ENCODE assay signal across 8 cellular contexts in genomic region chr9:91898451-91899433, GRCh38. TPM values are rescaled to one million over a fixed set of nuclear protein-coding genes. Genes with fewer than 3 reads are reported as not detected.
A peak's percentile ranks its signal among the peaks of the same experiment; 100 is the strongest.
DNase-seq lines count a peak whose midpoint lies in the region; TF ChIP-seq lines count a peak whose summit lies in the region.
"Had no signal": no experiment of that assay in that cellular context is flagged by ENCODE, and none has a peak within 500 bp of the region (broad histone marks: within the 10 kb centered on the region; RNA-seq: fewer than 3 reads in every experiment).

No MANE protein-coding gene starts in this region.

- H3K36me3 ChIP-seq in tibial nerve = no peaks in the 10 kb centered on the region

- no peak overlapping the region for H3K4me3 ChIP-seq in tibial nerve

- H3K27me3 ChIP-seq in tibial nerve = peaks cover 0 to 4% of the 10 kb centered on the region in 2 donors

- TF ChIP-seq EP300 in tibial nerve (IDR thresholded peaks at IDR 0.05) = no peak

- H3K9me3 ChIP-seq in tibial nerve = no peaks in the 10 kb centered on the region

- 70 to 75% methylated on average over 15 to 18 of the region's 18 CpGs for WGBS in tibial nerve, 2 donors

- TF ChIP-seq POLR2A in erythroblast (IDR thresholded peaks at IDR 0.05; ENCODE audit: low read length) = no peak
- TF ChIP-seq POLR2A in tibial nerve (IDR thresholded peaks at IDR 0.05) = no peak

- peak; percentile 37 for DNase-seq in HT1080 (ENCODE audit: low read depth)
- peak; percentile 54 for DNase-seq in NCI-H774 (lab: John Stamatoyannopoulos, UW)
- peak; percentile 35 to 38 for DNase-seq in erythroblast (lab: John Stamatoyannopoulos, UW)
- DNase-seq in renal cortical epithelial cell (ENCODE audit: low read depth) = peak; percentile 63
- DNase-seq in tibial nerve (ENCODE audit: low spot score in 2 of 2) = no peak
- no peak for DNase-seq in HuH-7 (ENCODE audit: low spot score)
- no peak for DNase-seq in GM13976 (ENCODE audit: low spot score)
- DNase-seq: activated gamma-delta T cell treated with Interleukin-2 at 50 U/mL for 16 hours had no signal

- H3K27ac ChIP-seq in tibial nerve = no peak overlapping the region

- TF ChIP-seq CTCF in tibial nerve (IDR thresholded peaks at IDR 0.05) = no peak
- TF ChIP-seq CTCF in GM13976 (IDR thresholded peaks at IDR 0.05; ENCODE audit: borderline replicate concordance, control extremely low read depth, extremely low read depth, insufficient read depth, missing control alignments) = no peak

- in situ Hi-C loops in GM13976 (cut with MboI; ENCODE audit: low sequenced_read_pairs, unreplicated experiment) = no loop called here

- H3K4me1 ChIP-seq in tibial nerve = peaks cover 0 to 15% (median 3%) of the 10 kb centered on the region in 4 donors

RNA-seq across cellular contexts. Expression of gene ROR2, which starts 51.3 kb away (rescaled TPM):
- total RNA-seq in HT1080 (2014; rRNA removed; shearing (Covaris generic)) = 0.03 and 0.29 TPM in 2 replicates
- polyA plus RNA-seq in HT1080 (2015; cell fraction: cytosol; rRNA removed) = 0.12 and 0.19 TPM in 2 replicates
- polyA plus RNA-seq in HT1080 (2015; cell fraction: nucleus; rRNA removed) = 0.14 TPM in 1 of 2 replicates, not detected in the other
- 4.4 TPM in 1 of 2 replicates, not detected in the other for total RNA-seq in renal cortical epithelial cell
- 1 to 10 TPM; 1.8 to 4.2 (median 2.7) TPM for total RNA-seq in tibial nerve

Comparison
In these comparisons a context has a peak if more than half of its experiments do, and no peak if none do; other contexts are left out.
1. DNase-seq: peak in HT1080 (single experiment), NCI-H774 (single experiment), erythroblast (2 of 2) and renal cortical epithelial cell (single experiment); none in tibial nerve (0 of 2), HuH-7 (single experiment) and GM13976 (single experiment).